Comparison of ENCODE assay signal across 16 cellular contexts in the genomic region with DNA sequence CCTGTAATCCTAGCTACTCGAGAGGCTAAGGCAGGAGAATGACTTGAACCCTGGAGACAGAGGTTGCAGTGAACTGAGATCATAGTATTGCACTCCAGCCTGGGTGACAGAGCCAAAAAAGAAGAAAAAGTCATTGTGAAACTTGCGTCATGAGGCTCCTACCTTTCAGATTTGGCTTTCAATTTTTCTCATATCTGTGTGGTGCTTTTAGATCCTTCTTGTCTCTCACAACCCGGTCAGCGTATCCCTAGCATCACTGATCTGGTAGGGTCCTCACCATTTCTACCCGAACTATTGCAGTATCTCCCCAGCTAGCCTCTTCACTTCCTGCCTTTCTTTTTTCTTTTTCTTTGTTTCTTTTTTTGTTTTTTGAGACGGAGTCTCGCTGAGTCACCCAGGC. TPM values are rescaled to one million over a fixed set of nuclear protein-coding genes. Genes with fewer than 3 reads are reported as not detected.
DNase-seq lines count a peak whose midpoint lies in the region; ATAC-seq lines count a peak whose summit lies in the region.
"Had no signal": no experiment of that assay in that cellular context is flagged by ENCODE, and none has a peak within 500 bp of the region (broad histone marks: within the 10 kb centered on the region; RNA-seq: fewer than 3 reads in every experiment).

No MANE protein-coding gene starts in this region.

- no peaks in the 10 kb centered on the region for H3K9me3 Mint-ChIP-seq in activated T-cell treated with anti-CD3 and anti-CD28 coated beads, Interleukin-2, amount 50 U/mL, for 4 hours

- ATAC-seq in GM21390 (IDR thresholded peaks at IDR 0.05; ENCODE audit: unreplicated experiment) (peak; percentile 70), HG03342 (IDR thresholded peaks at IDR 0.05; ENCODE audit: unreplicated experiment) (no peak)
- peak; percentile 60 to 63 for ATAC-seq in activated T-cell treated with anti-CD3 and anti-CD28 coated beads, Interleukin-2, amount 50 U/mL, for 4 hours
- ATAC-seq: body of pancreas, HCT116, lower lobe of right lung, Panc1 had no signal

- H3K4me1 Mint-ChIP-seq in activated T-cell treated with anti-CD3 and anti-CD28 coated beads, Interleukin-2, amount 50 U/mL, for 4 hours (ENCODE audit: low read depth), result peaks cover 15% of the 10 kb centered on the region

- H3K4me3 Mint-ChIP-seq in activated T-cell treated with anti-CD3 and anti-CD28 coated beads, Interleukin-2, amount 50 U/mL, for 4 hours, result no peak overlapping the region

- DNase-seq in stimulated activated CD4-positive, alpha-beta T cell treated with anti-CD3 and anti-CD28 coated beads, Interleukin-4, amount 100 ng/mL, for 24 hours, result peak; percentile 6
- DNase-seq in stimulated activated CD4-positive, alpha-beta T cell treated with anti-CD3 and anti-CD28 coated beads, Interleukin-4, amount 100 ng/mL, for 4 hours, result no peak
- DNase-seq in activated T-cell treated with anti-CD3 and anti-CD28 coated beads, Interleukin-2, amount 50 U/mL, for 4 hours, result no peak
- no peak for DNase-seq in inferior parietal cortex (ENCODE audit: extremely low spot score)
- DNase-seq in stimulated activated naive CD4-positive, alpha-beta T cell treated with Interleukin-2 at 50 U/mL for 16 hours (lab: John Stamatoyannopoulos, UW), result no peak
- DNase-seq: activated gamma-delta T cell, body of pancreas, cortex of kidney, foreskin melanocyte, lower lobe of right lung, NCI-H2029 treated with DMSO at 0.1 percent for 48 hours, NCI-H526 had no signal

- peaks cover 7% of the 10 kb centered on the region for H3K27me3 Mint-ChIP-seq in activated T-cell treated with anti-CD3 and anti-CD28 coated beads, Interleukin-2, amount 50 U/mL, for 4 hours (ENCODE audit: low read depth)

- H3K36me3 Mint-ChIP-seq in activated T-cell treated with anti-CD3 and anti-CD28 coated beads, Interleukin-2, amount 50 U/mL, for 4 hours (ENCODE audit: insufficient read depth), result no peaks in the 10 kb centered on the region

RNA-seq across cellular contexts. Expression of a gene that starts 21.6 kb away (rescaled TPM):
- under 1 TPM in 1 of 3 donors, not detected in 2; 0.28 TPM for total RNA-seq in activated T-cell treated with anti-CD3 and anti-CD28 coated beads, Interleukin-2, amount 50 U/mL, for 4 hours
